In genomic region chr6:170296423-170296745, GRCh38 we compare ENCODE assay signal across 1 cellular context.
TF ChIP-seq lines count a peak whose summit lies in the region.

No MANE protein-coding gene starts in this region.

TF ChIP-seq in WTC11, 78 proteins besides CTCF, POLR2A, EP300 and RAD21 (continued from another document):
- TF ChIP-seq AFF4 (CRISPR knock-in tag; IDR thresholded peaks at IDR 0.05; ENCODE audit: borderline replicate concordance) (no peak), SMAD4 (CRISPR knock-in tag; IDR thresholded peaks at IDR 0.05) (no peak), ZNF317 (CRISPR knock-in tag; IDR thresholded peaks at IDR 0.05; ENCODE audit: borderline replicate concordance, low read depth) (no peak), JUN (CRISPR knock-in tag; IDR thresholded peaks at IDR 0.05) (peak; percentile 84), SP1 (CRISPR knock-in tag; conservative IDR thresholded peaks at IDR 0.05) (no peak), ZNF219 (CRISPR knock-in tag; IDR thresholded peaks at IDR 0.05; ENCODE audit: borderline replicate concordance) (peak; percentile 88; the same call in 1 of the 2 replicates), USF2 (CRISPR knock-in tag; IDR thresholded peaks at IDR 0.05) (no peak), ZNF138 (CRISPR knock-in tag; conservative IDR thresholded peaks at IDR 0.05) (no peak), IRF1 (CRISPR knock-in tag; IDR thresholded peaks at IDR 0.05) (peak; percentile 45; the same call in 1 of the 2 replicates), TP53 (CRISPR knock-in tag; IDR thresholded peaks at IDR 0.05) (peak; percentile 47; the same call in 1 of the 2 replicates), ZBTB43 (CRISPR knock-in tag; IDR thresholded peaks at IDR 0.05) (0 out of 2 replicates have a peak, but pooled peaks have one; percentile 0), NR2C2 (CRISPR knock-in tag; IDR thresholded peaks at IDR 0.05) (peak; percentile 37; the same call in 1 of the 2 replicates), ZNF425 (CRISPR knock-in tag; conservative IDR thresholded peaks at IDR 0.05) (no peak), SOX15 (CRISPR knock-in tag; IDR thresholded peaks at IDR 0.05) (no peak), ZSCAN18 (CRISPR knock-in tag; IDR thresholded peaks at IDR 0.05) (no peak), ZNF416 (CRISPR knock-in tag; IDR thresholded peaks at IDR 0.05) (0 out of 2 replicates have a peak, but pooled peaks have one; percentile 20), ZNF263 (CRISPR knock-in tag; IDR thresholded peaks at IDR 0.05; ENCODE audit: low read depth) (no peak; the same call in 1 of the 2 replicates), ESRRA (CRISPR knock-in tag; IDR thresholded peaks at IDR 0.05; ENCODE audit: borderline replicate concordance) (peak; percentile 67; the same call in 1 of the 2 replicates), JAZF1 (CRISPR knock-in tag; IDR thresholded peaks at IDR 0.05) (no peak), PRDM15 (CRISPR knock-in tag; IDR thresholded peaks at IDR 0.05) (peak; percentile 40; the same call in 1 of the 2 replicates), RELA (CRISPR knock-in tag; IDR thresholded peaks at IDR 0.05; ENCODE audit: borderline replicate concordance) (no peak; the same call in none of the 2 replicates), MXD4 (CRISPR knock-in tag; IDR thresholded peaks at IDR 0.05; ENCODE audit: borderline replicate concordance) (no peak), FOXP4 (CRISPR knock-in tag; IDR thresholded peaks at IDR 0.05) (peak; percentile 90), NFE2L1 (CRISPR knock-in tag; IDR thresholded peaks at IDR 0.05) (0 out of 2 replicates have a peak, but pooled peaks have one; percentile 36), EMX1 (CRISPR knock-in tag; IDR thresholded peaks at IDR 0.05) (no peak), FOXP1 (CRISPR knock-in tag; IDR thresholded peaks at IDR 0.05; ENCODE audit: borderline replicate concordance) (peak; percentile 94), ELF4 (CRISPR knock-in tag; IDR thresholded peaks at IDR 0.05; ENCODE audit: low read depth) (no peak), E2F1 (CRISPR knock-in tag; IDR thresholded peaks at IDR 0.05) (peak; percentile 40; the same call in 1 of the 2 replicates)
